20 cellular contexts compared by ENCODE assay signal in genomic region chr12:48265792-48266191, GRCh38.
"Had no signal": no experiment of that assay in that cellular context is flagged by ENCODE, and none has a peak within 500 bp of the region (broad histone marks: within the 10 kb centered on the region; RNA-seq: fewer than 3 reads in every experiment).

No MANE protein-coding gene starts in this region.

- H3K9me3 Mint-ChIP-seq: endodermal cell; naive thymus-derived CD8-positive, alpha-beta T cell; stimulated activated effector memory CD8-positive, alpha-beta T cell treated with anti-CD3 and anti-CD28 coated beads, Interleukin-12 subunit alpha, Interleukin-12 subunit beta, amount 100 ng/mL, for 72 hours; type B pancreatic cell had no signal

- H3K4me3 Mint-ChIP-seq: endodermal cell; naive thymus-derived CD8-positive, alpha-beta T cell; stimulated activated effector memory CD8-positive, alpha-beta T cell treated with anti-CD3 and anti-CD28 coated beads, Interleukin-12 subunit alpha, Interleukin-12 subunit beta, amount 100 ng/mL, for 72 hours; type B pancreatic cell had no signal

- H3K27ac Mint-ChIP-seq: endodermal cell; naive thymus-derived CD8-positive, alpha-beta T cell; progenitor cell of endocrine pancreas; stimulated activated effector memory CD8-positive, alpha-beta T cell treated with anti-CD3 and anti-CD28 coated beads, Interleukin-12 subunit alpha, Interleukin-12 subunit beta, amount 100 ng/mL, for 72 hours; type B pancreatic cell had no signal

- H3K4me1 Mint-ChIP-seq: endodermal cell had no signal

- FAIRE-seq: endothelial cell of umbilical vein, urothelium cell line had no signal

- DNase-seq: colonic mucosa; effector CD4-positive, alpha-beta T cell; endodermal cell; erythroblast; foreskin melanocyte; head of caudate nucleus; mesendoderm; naive thymus-derived CD8-positive, alpha-beta T cell; nucleus accumbens; ovary; right lobe of liver; stimulated activated CD4-positive, alpha-beta T cell treated with anti-CD3 and anti-CD28 coated beads, Interleukin-4, amount 100 ng/mL, for 1 hour; stimulated activated CD8-positive, alpha-beta memory T cell treated with anti-CD3 and anti-CD28 coated beads, Interleukin-4, amount 100 ng/mL, for 48 hours; stimulated activated naive CD8-positive, alpha-beta T cell treated with anti-CD3 and anti-CD28 coated beads, Interleukin-15, Interleukin-2, amounts not matched to agents 100 U/mL and 50 U/mL, for 24 hours; thyroid gland had no signal

- ATAC-seq: naive thymus-derived CD8-positive, alpha-beta T cell; right lobe of liver; stimulated activated effector memory CD8-positive, alpha-beta T cell treated with anti-CD3 and anti-CD28 coated beads, Interleukin-12 subunit alpha, Interleukin-12 subunit beta, amount 100 ng/mL, for 72 hours; stimulated activated naive CD8-positive, alpha-beta T cell treated with anti-CD3 and anti-CD28 coated beads, Interleukin-15, Interleukin-2, amounts not matched to agents 100 U/mL and 50 U/mL, for 24 hours had no signal

- H3K36me3 Mint-ChIP-seq: naive thymus-derived CD8-positive, alpha-beta T cell; stimulated activated effector memory CD8-positive, alpha-beta T cell treated with anti-CD3 and anti-CD28 coated beads, Interleukin-12 subunit alpha, Interleukin-12 subunit beta, amount 100 ng/mL, for 72 hours; type B pancreatic cell had no signal
